ENCODE assay signal across 7 cellular contexts in the genomic region with DNA sequence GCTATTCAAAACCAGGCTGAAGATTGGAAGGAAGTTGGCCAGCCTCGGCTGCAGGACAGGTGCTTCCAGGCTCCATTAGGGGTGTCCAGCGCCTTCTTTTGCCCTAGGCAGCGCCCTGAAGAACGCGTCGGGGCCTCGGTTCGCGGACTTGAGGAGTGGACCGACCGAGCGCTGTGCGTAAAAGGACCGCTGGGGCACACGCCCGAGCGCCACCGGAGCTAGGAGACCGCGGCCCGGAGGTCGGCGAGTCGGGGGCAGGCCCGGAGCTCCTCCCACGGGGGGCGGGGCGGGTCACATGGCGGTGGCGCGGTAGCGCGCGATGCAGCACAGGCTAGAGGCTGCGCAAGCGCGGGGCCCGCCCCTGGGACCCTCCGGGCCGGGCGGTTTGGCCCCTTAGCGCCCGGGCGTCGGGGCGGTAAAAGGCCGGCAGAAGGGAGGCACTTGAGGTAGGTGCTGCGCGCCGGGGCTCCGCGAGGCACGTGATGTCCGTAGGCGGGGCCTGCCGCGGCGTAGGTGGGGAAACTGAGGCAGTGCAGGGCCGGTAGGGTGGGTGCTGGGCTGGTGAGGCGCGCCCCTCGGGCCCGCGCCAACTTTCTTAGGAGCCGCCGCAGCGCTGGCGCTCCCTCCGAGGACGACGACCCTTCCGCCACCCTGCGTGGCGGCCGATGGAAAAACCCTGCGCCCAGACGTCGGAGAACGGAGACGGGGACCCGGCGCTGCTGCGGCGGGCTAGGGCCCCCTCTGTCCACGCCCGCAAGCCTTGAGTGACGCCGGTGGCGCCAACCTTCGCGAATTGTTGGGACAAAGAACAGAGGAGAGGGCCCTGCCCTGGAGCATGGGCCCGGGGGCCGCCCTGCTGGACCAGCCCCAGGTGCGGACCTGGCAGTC.
DNase-seq lines count a peak whose midpoint lies in the region; ATAC-seq and FAIRE-seq lines count a peak whose summit lies in the region.

Gene PRXL2A (plus strand): TSS at position 354 of the 888 bp plus-strand sequence. CDS start 11,917 bp downstream, outside the sequence.

- FAIRE-seq in GM18507 (lab: Jason Lieb, UNC), result peak; percentile 61

- peak; percentile 94 for ATAC-seq in HG02763 (IDR thresholded peaks at IDR 0.05; ENCODE audit: unreplicated experiment)

- DNase-seq in GM18507 (ENCODE audit: extremely low spot score, insufficient read length, low read depth) (peak; percentile 89), NCI-H146 treated with DMSO at 0.1 percent for 48 hours (lab: John Stamatoyannopoulos, UW; ENCODE audit: unreplicated experiment) (peak; percentile 69), cerebellar cortex (ENCODE audit: low spot score) (peak; percentile 56), kidney tubule cell (ENCODE audit: low spot score) (peak; percentile 77)
- DNase-seq in activated CD4-positive, alpha-beta T cell treated with anti-CD3 and anti-CD28 coated beads for 24 hours (ENCODE audit: low read depth in 2 of 2), result peak; percentile 73 to 83
- peak; percentile 64 to 83 (median 72) for DNase-seq in stimulated activated CD4-positive, alpha-beta T cell treated with anti-CD3 and anti-CD28 coated beads, Interleukin-1b, Interleukin-23, amount 100 ng/mL, for 24 hours (ENCODE audit: low read depth in 4 of 4, low spot score in 1 of 4)

Comparison
In these comparisons a context has a peak if more than half of its experiments do, and no peak if none do; other contexts are left out.
1. Peak in every context shown above with its lines: DNase-seq and ATAC-seq.